Comparison of ENCODE assay signal across 2 cellular contexts in genomic region chr4:85869156-85869555, GRCh38.
TF ChIP-seq lines count a peak whose summit lies in the region.

No MANE protein-coding gene starts in this region.

TF ChIP-seq in SK-N-SH, 30 proteins besides CTCF, POLR2A, EP300 and RAD21 (continued from another document):
- TF ChIP-seq IRF3 (IDR thresholded peaks at IDR 0.05; ENCODE audit: low read depth, low read length), result no peak
- no peak for TF ChIP-seq NRF1 (IDR thresholded peaks at IDR 0.05; ENCODE audit: low read depth, low read length)
- TF ChIP-seq YY1 (IDR thresholded peaks at IDR 0.05; ENCODE audit: low read depth), result no peak
- TF ChIP-seq POLR2AphosphoS5 (IDR thresholded peaks at IDR 0.05; ENCODE audit: low read depth, low read length), result no peak
- TF ChIP-seq ZBTB33 (IDR thresholded peaks at IDR 0.05; ENCODE audit: borderline replicate concordance, low read depth), result no peak
- no peak for TF ChIP-seq GABPA (IDR thresholded peaks at IDR 0.05; ENCODE audit: low read depth)
- TF ChIP-seq NFIC (IDR thresholded peaks at IDR 0.05; ENCODE audit: borderline replicate concordance), result no peak
- TF ChIP-seq USF2 (IDR thresholded peaks at IDR 0.05; ENCODE audit: borderline replicate concordance, low read depth, low read length), result no peak
- TF ChIP-seq GATA2 (CRISPR knock-in tag; IDR thresholded peaks at IDR 0.05), result no peak

TF ChIP-seq in SK-N-SH treated with all-trans-retinoic acid at 6 μM for 48 hours, 23 proteins besides CTCF, POLR2A, EP300 and RAD21 (continued from another document):
- TF ChIP-seq PATZ1 (CRISPR knock-in tag; IDR thresholded peaks at IDR 0.05; ENCODE audit: borderline replicate concordance) (no peak), ZNF8 (CRISPR knock-in tag; IDR thresholded peaks at IDR 0.05) (no peak), OSR1 (CRISPR knock-in tag; IDR thresholded peaks at IDR 0.05) (no peak), ZC3H10 (CRISPR knock-in tag; IDR thresholded peaks at IDR 0.05) (no peak)
